In the genomic region with DNA sequence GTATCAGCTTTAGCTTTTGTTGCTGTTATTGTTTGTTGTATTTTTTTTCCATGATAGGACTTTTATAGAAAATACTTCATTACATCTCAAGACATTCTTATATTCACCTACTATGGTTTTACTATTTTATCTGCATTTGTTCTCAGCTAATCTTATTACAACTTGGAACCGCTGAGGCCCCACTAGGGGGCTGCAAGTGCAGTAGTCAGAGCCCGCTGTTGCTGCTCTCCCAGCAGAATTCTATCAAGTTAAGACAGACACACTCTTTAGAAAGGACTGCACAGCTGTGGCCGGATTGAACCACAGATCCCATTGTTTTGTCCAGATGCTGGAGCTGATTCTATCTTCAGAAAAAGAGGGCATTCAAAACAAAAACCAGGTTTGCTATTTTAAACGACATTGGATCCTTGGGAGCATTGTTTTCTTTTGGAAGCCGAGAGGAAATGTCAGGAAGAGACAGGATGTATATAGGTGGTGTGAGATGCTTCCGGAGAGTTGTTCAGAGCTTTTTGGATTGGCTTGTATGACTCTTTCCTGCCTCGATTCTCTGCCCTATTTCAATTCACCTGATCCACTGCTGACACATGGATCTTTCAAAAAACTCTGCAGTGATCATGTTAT, we compare ENCODE assay signal across 10 cellular contexts.
DNase-seq lines count a peak whose midpoint lies in the region; ATAC-seq and TF ChIP-seq lines count a peak whose summit lies in the region.
"Had no signal": no experiment of that assay in that cellular context is flagged by ENCODE, and none has a peak within 500 bp of the region (broad histone marks: within the 10 kb centered on the region; RNA-seq: fewer than 3 reads in every experiment).

No MANE protein-coding gene starts in this region.

- H3K4me1 ChIP-seq in mammary epithelial cell (ENCODE audit: insufficient read depth, low read length) (no peaks in the 10 kb centered on the region), mesendoderm (ENCODE audit: control insufficient read depth, low read depth, low read length) (no peaks in the 10 kb centered on the region), sigmoid colon (no peaks in the 10 kb centered on the region)

- TF ChIP-seq CTCF in LNCAP (IDR thresholded peaks at IDR 0.05) (peak; percentile 30; the same call in 1 of the 2 replicates), mammary epithelial cell (conservative IDR thresholded peaks at IDR 0.05 in 1 of 2, IDR thresholded peaks at IDR 0.05 in 1 of 2; ENCODE audit: extremely low read depth in 1 of 2, insufficient read depth in 1 of 2, low read depth in 1 of 2, low read length in 2 of 2) (peak; percentile 7 to 46), sigmoid colon (IDR thresholded peaks at IDR 0.05) (peak in 1 of 4 experiments; percentile 7)

- H3K4me3 Mint-ChIP-seq in activated CD4-positive, alpha-beta memory T cell treated with anti-CD3 and anti-CD28 coated beads, Interleukin-2, amount 10 ng/mL, durations not matched to agents 7 days and 5 days, result no peak overlapping the region
- H3K4me3 Mint-ChIP-seq in T-cell, result no peak overlapping the region
- H3K4me3 Mint-ChIP-seq: IgD-negative memory B cell; stimulated activated naive B cell treated with anti-CD40 and anti-IgM and Interleukin-4, amounts not matched to agents 10 μg/mL and 1 μg/mL and 100 μg/mL, for 72 hours had no signal

- H3K36me3 ChIP-seq in mammary epithelial cell (ENCODE audit: insufficient read depth, low read length) (no peaks in the 10 kb centered on the region), mesendoderm (ENCODE audit: control insufficient read depth, insufficient read depth, low read length) (no peaks in the 10 kb centered on the region), sigmoid colon (no peaks in the 10 kb centered on the region)

- no peak overlapping the region for H3K4me2 ChIP-seq in mammary epithelial cell (ENCODE audit: insufficient read depth, low read depth, low read length)
- H3K4me2 ChIP-seq in mesendoderm (ENCODE audit: low read length), result no peak overlapping the region

- H3K9me3 ChIP-seq in mammary epithelial cell (replicated peaks; ENCODE audit: insufficient read depth, low read length), result no peaks in the 10 kb centered on the region
- H3K9me3 ChIP-seq in sigmoid colon, result no peaks in the 10 kb centered on the region

- POLR2A ChIA-PET in activated CD4-positive, alpha-beta memory T cell treated with anti-CD3 and anti-CD28 coated beads, Interleukin-2, amount 10 ng/mL, durations not matched to agents 7 days and 5 days (lab: Charles Lee), result no interaction called here
- POLR2A ChIA-PET in T-cell (lab: Charles Lee), result no interaction called here

- no peaks in the 10 kb centered on the region for H3K36me3 Mint-ChIP-seq in activated CD4-positive, alpha-beta memory T cell treated with anti-CD3 and anti-CD28 coated beads, Interleukin-2, amount 10 ng/mL, durations not matched to agents 7 days and 5 days (ENCODE audit: low read depth)
- H3K36me3 Mint-ChIP-seq in T-cell, result no peaks in the 10 kb centered on the region
- H3K36me3 Mint-ChIP-seq: IgD-negative memory B cell; stimulated activated naive B cell treated with anti-CD40 and anti-IgM and Interleukin-4, amounts not matched to agents 10 μg/mL and 1 μg/mL and 100 μg/mL, for 72 hours had no signal

- no peak overlapping the region for H4K5ac ChIP-seq in mesendoderm (ENCODE audit: low read length)

- H3K27me3 ChIP-seq in mammary epithelial cell (ENCODE audit: insufficient read depth, low read length), result no peaks in the 10 kb centered on the region
- H3K27me3 ChIP-seq in mesendoderm (ENCODE audit: insufficient read depth, low read length, poor library complexity), result no peaks in the 10 kb centered on the region
- peaks cover 0 to 2% (median 0%) of the 10 kb centered on the region in 3 donors for H3K27me3 ChIP-seq in sigmoid colon

- no peaks in the 10 kb centered on the region for H3K4me1 Mint-ChIP-seq in activated CD4-positive, alpha-beta memory T cell treated with anti-CD3 and anti-CD28 coated beads, Interleukin-2, amount 10 ng/mL, durations not matched to agents 7 days and 5 days
- H3K4me1 Mint-ChIP-seq in T-cell, result no peaks in the 10 kb centered on the region
- H3K4me1 Mint-ChIP-seq: IgD-negative memory B cell; stimulated activated naive B cell treated with anti-CD40 and anti-IgM and Interleukin-4, amounts not matched to agents 10 μg/mL and 1 μg/mL and 100 μg/mL, for 72 hours had no signal

- no peak overlapping the region for H3K4ac ChIP-seq in mesendoderm (ENCODE audit: low read depth, low read length)

- H3K27ac Mint-ChIP-seq in activated CD4-positive, alpha-beta memory T cell treated with anti-CD3 and anti-CD28 coated beads, Interleukin-2, amount 10 ng/mL, durations not matched to agents 7 days and 5 days, result no peak overlapping the region
- H3K27ac Mint-ChIP-seq in T-cell, result no peak overlapping the region
- H3K27ac Mint-ChIP-seq: IgD-negative memory B cell; stimulated activated naive B cell treated with anti-CD40 and anti-IgM and Interleukin-4, amounts not matched to agents 10 μg/mL and 1 μg/mL and 100 μg/mL, for 72 hours had no signal

- TF ChIP-seq EP300 in sigmoid colon (IDR thresholded peaks at IDR 0.05), result no peak

- no peak overlapping the region for H2AK5ac ChIP-seq in mesendoderm (ENCODE audit: low read length)

- in situ Hi-C loops in mammary epithelial cell (cut with MboI; ENCODE audit: low sequenced_read_pairs in 2 of 2), result no loop called here

- no peak overlapping the region for H2AFZ ChIP-seq in mammary epithelial cell (ENCODE audit: low read depth, low read length)

- H2BK120ac ChIP-seq in mesendoderm (ENCODE audit: low read depth, low read length), result no peak overlapping the region

- H3K27me3 Mint-ChIP-seq in activated CD4-positive, alpha-beta memory T cell treated with anti-CD3 and anti-CD28 coated beads, Interleukin-2, amount 10 ng/mL, durations not matched to agents 7 days and 5 days, result peaks cover 3% of the 10 kb centered on the region
- peaks cover 15 to 18% of the 10 kb centered on the region in 2 donors for H3K27me3 Mint-ChIP-seq in T-cell

- dilution Hi-C loops in mammary epithelial cell (cut with HindIII; ENCODE audit: low sequenced_read_pairs), result no loop called here

- no peaks in the 10 kb centered on the region for H3K79me1 ChIP-seq in mesendoderm (ENCODE audit: low read length)

- H3K79me2 ChIP-seq in mammary epithelial cell (ENCODE audit: insufficient read depth, low read length) (no peaks in the 10 kb centered on the region), mesendoderm (ENCODE audit: control insufficient read depth, insufficient read depth, low read length) (no peaks in the 10 kb centered on the region)

- ATAC-seq in T-cell (replicated peaks in 1 of 4), result no peak

- H2BK5ac ChIP-seq in mesendoderm (ENCODE audit: low read length), result no peak overlapping the region

- H3K56ac ChIP-seq in mesendoderm (ENCODE audit: low read length), result no peak overlapping the region

- 17% methylated on average over 7 of the region's 7 CpGs for WGBS in mammary epithelial cell (ENCODE audit: low coverage, missing lambda C conversion rate)
- no CpG with 5 or more reads among the region's 7 CpGs for WGBS in mesendoderm (ENCODE audit: extremely low coverage, insufficient coverage, low lambda C conversion rate)
- WGBS in sigmoid colon, 2 donors, result 18 to 48% methylated on average over 7 of the region's 7 CpGs

- CTCF ChIA-PET in mammary epithelial cell (lab: Charles Lee; ENCODE audit: low non-redundant PET), result interaction anchor here (0.5 kb wide), 1 partner anchor 10 kb away, joined by 3 read pairs; no protein-coding TSS in a partner anchor
- CTCF ChIA-PET in activated CD4-positive, alpha-beta memory T cell treated with anti-CD3 and anti-CD28 coated beads, Interleukin-2, amount 10 ng/mL, durations not matched to agents 7 days and 5 days (lab: Charles Lee), result no interaction called here
- CTCF ChIA-PET in T-cell (lab: Charles Lee), result interaction anchor here in 1 of 2 donors (1.1 kb wide), 1 partner anchor 27 kb away, joined by 3 read pairs; no protein-coding TSS in a partner anchor

- peak overlapping the region; percentile 19 for H2BK15ac ChIP-seq in mesendoderm (replicated peaks; ENCODE audit: low read depth)

- BruUV-seq in mammary epithelial cell (replicated peaks; lab: Mats Ljungman, UMichigan), result no TSS peak

- H4K20me1 ChIP-seq in mammary epithelial cell (ENCODE audit: insufficient read depth, low read length), result no peaks in the 10 kb centered on the region

- DNase-seq in D341Med (ENCODE audit: low spot score) (peak; percentile 69), mammary epithelial cell (no peak), mesendoderm (peak; percentile 62), 8988T (no peak), sigmoid colon (no peak), T-cell (no peak)
- DNase-seq in activated CD4-positive, alpha-beta memory T cell treated with anti-CD3 and anti-CD28 coated beads, Interleukin-2, amount 10 ng/mL, durations not matched to agents 7 days and 5 days, result no peak
- DNase-seq: stimulated activated naive B cell treated with anti-CD40 and anti-IgM and Interleukin-4, amounts not matched to agents 10 μg/mL and 1 μg/mL and 100 μg/mL, for 72 hours had no signal

- intact Hi-C loops in mammary epithelial cell (cut with micrococcal nuclease), result no loop called here
- intact Hi-C loops in sigmoid colon (cut with DNase I), result no loop called here

- TF ChIP-seq POLR2A in sigmoid colon (IDR thresholded peaks at IDR 0.05), result no peak

- no peak overlapping the region for H3K18ac ChIP-seq in mesendoderm (ENCODE audit: low read length)

- H4K8ac ChIP-seq in mesendoderm (ENCODE audit: low read depth, low read length), result no peak overlapping the region

- no peak overlapping the region for H3K4me3 ChIP-seq in mammary epithelial cell (replicated peaks in 1 of 3; ENCODE audit: insufficient read depth in 1 of 3, low read depth in 2 of 3, low read length in 3 of 3)
- no peak overlapping the region for H3K4me3 ChIP-seq in mesendoderm (ENCODE audit: low read length)
- H3K4me3 ChIP-seq in sigmoid colon, result no peak overlapping the region

- no peak overlapping the region for H3K23ac ChIP-seq in mesendoderm (ENCODE audit: low read length)

- no peak overlapping the region for H3K27ac ChIP-seq in mammary epithelial cell (ENCODE audit: insufficient read depth, low read depth, low read length)
- H3K27ac ChIP-seq in mesendoderm (ENCODE audit: low read depth, low read length), result no peak overlapping the region
- H3K27ac ChIP-seq in sigmoid colon, result no peak overlapping the region

- H3K9ac ChIP-seq in mammary epithelial cell (ENCODE audit: insufficient read depth, low read length) (no peak overlapping the region), mesendoderm (ENCODE audit: low read length) (no peak overlapping the region)

- H3K9me3 Mint-ChIP-seq in activated CD4-positive, alpha-beta memory T cell treated with anti-CD3 and anti-CD28 coated beads, Interleukin-2, amount 10 ng/mL, durations not matched to agents 7 days and 5 days, result no peaks in the 10 kb centered on the region
- peaks cover 0 to 3% (median 0%) of the 10 kb centered on the region in 3 donors for H3K9me3 Mint-ChIP-seq in T-cell

Comparison
In these comparisons a context has a peak if more than half of its experiments do, and no peak if none do; other contexts are left out.
1. DNase-seq: peak in D341Med (single experiment) and mesendoderm (single experiment); none in mammary epithelial cell (single experiment), 8988T (single experiment), activated CD4-positive, alpha-beta memory T cell treated with anti-CD3 and anti-CD28 coated beads, Interleukin-2, amount 10 ng/mL, durations not matched to agents 7 days and 5 days (single experiment), sigmoid colon (single experiment) and T-cell (0 of 34).